Comparison of ENCODE assay signal across 8 cellular contexts in the genomic region with DNA sequence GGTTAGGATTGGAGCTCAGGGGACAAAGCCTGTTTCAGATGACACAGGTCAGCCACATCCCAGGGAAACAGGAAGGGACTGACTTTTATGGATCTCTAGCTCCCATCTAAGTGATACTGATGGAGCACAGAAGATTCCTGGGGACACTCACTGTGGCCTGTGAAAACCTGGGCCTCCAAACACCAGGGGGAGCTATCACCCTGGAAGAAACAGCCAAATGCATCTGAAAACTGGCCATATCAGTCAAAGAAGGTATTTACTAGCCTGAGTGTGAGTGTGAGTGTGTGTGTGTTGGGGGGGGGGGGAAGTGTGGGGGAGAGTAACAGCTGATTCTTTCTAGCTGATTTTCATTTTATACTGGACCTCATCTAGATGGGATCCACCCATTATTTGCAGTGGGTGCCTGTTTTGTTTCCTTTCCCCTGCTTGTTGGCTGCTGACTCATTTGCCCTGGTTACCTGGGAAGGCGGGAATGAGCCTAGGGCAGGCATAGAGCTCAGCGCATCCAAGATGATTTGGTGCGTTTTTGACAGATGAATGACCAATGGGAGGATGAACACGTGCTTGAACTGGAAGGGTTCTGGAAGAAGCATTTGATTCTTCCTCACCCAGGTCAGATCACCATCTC.
DNase-seq lines count a peak whose midpoint lies in the region; ATAC-seq and TF ChIP-seq lines count a peak whose summit lies in the region.

No MANE protein-coding gene starts in this region.

- intact Hi-C loops in head of caudate nucleus (cut with DNase I) (no loop called here), sciatic nerve (cut with DNase I) (loop anchor here (5.0 kb wide), 1 partner anchor 271 kb away; no protein-coding TSS in a partner anchor)

- H3K4me3 ChIP-seq in GM12865 (ENCODE audit: low read depth, low read length) (no peak overlapping the region), MM.1S (ENCODE audit: low read length) (no peak overlapping the region), WI38 (ENCODE audit: low read depth, low read length) (no peak overlapping the region)
- H3K4me3 ChIP-seq in effector memory CD4-positive, alpha-beta T cell (ENCODE audit: insufficient read depth, low read depth, low read length, poor library complexity, severe bottlenecking): no peak overlapping the region

- in situ Hi-C loops in ACHN (cut with HindIII; ENCODE audit: low pct_ligation_motif_present, low pct_unique_long_range_greater_than_20kb, low sequenced_read_pairs): no loop called here

- no peaks in the 10 kb centered on the region for H3K9me2 ChIP-seq in MM.1S (replicated peaks; ENCODE audit: insufficient read depth, low read length)

- ATAC-seq in sciatic nerve (peak; percentile 38), HG02981 (IDR thresholded peaks at IDR 0.05; ENCODE audit: unreplicated experiment) (no peak)

- DNase-seq in ACHN (peak; percentile 48), GM12865 (ENCODE audit: low read depth) (peak; percentile 67), MM.1S (peak; percentile 61), head of caudate nucleus (peak in 38 of 42 donors; percentile 33 to 91 (median 74)), sciatic nerve (ENCODE audit: low spot score) (peak; percentile 64)
- DNase-seq in effector memory CD4-positive, alpha-beta T cell: no peak

- H3K4me1 ChIP-seq in MM.1S (ENCODE audit: low read length): no peaks in the 10 kb centered on the region
- no peaks in the 10 kb centered on the region for H3K4me1 ChIP-seq in effector memory CD4-positive, alpha-beta T cell (ENCODE audit: control insufficient read depth, insufficient read depth, low read length, poor library complexity, severe bottlenecking)

- no peaks in the 10 kb centered on the region for H3K9me3 ChIP-seq in MM.1S (replicated peaks; ENCODE audit: insufficient read depth, low read length)
- H3K9me3 ChIP-seq in effector memory CD4-positive, alpha-beta T cell (ENCODE audit: control insufficient read depth, low read length): no peaks in the 10 kb centered on the region

- no peak overlapping the region for H2AFZ ChIP-seq in MM.1S (ENCODE audit: low read length)

- no peaks in the 10 kb centered on the region for H3K36me3 ChIP-seq in MM.1S (replicated peaks; ENCODE audit: insufficient read depth, low read length)
- H3K36me3 ChIP-seq in effector memory CD4-positive, alpha-beta T cell (ENCODE audit: control insufficient read depth, insufficient read depth, low read length): no peaks in the 10 kb centered on the region

- H3K4me2 ChIP-seq in MM.1S (ENCODE audit: low read depth, low read length): no peak overlapping the region

- H3K9ac ChIP-seq in MM.1S (ENCODE audit: low read length): no peak overlapping the region

- H3F3A ChIP-seq in MM.1S (ENCODE audit: insufficient read depth, low read length): no peaks in the 10 kb centered on the region

- TF ChIP-seq CTCF in GM12865 (IDR thresholded peaks at IDR 0.05; ENCODE audit: insufficient read depth, low read depth, low read length, missing control alignments) (peak; percentile 72), MM.1S (IDR thresholded peaks at IDR 0.05; ENCODE audit: low read length) (peak; percentile 80), WI38 (IDR thresholded peaks at IDR 0.05; ENCODE audit: low read depth, low read length) (peak; percentile 21; the same call in 1 of the 2 replicates)

- H4K20me1 ChIP-seq in MM.1S (ENCODE audit: insufficient read depth, low read length): no peaks in the 10 kb centered on the region

- H3K27me3 ChIP-seq in MM.1S (replicated peaks; ENCODE audit: insufficient read depth, low read length): no peaks in the 10 kb centered on the region
- no peaks in the 10 kb centered on the region for H3K27me3 ChIP-seq in effector memory CD4-positive, alpha-beta T cell (replicated peaks; ENCODE audit: control insufficient read depth, insufficient read depth, low read length, poor library complexity, severe bottlenecking)

- H3K79me2 ChIP-seq in MM.1S (ENCODE audit: low read length): no peaks in the 10 kb centered on the region

- H3K27ac ChIP-seq in MM.1S (ENCODE audit: low read length): no peak overlapping the region
- H3K27ac ChIP-seq in effector memory CD4-positive, alpha-beta T cell (ENCODE audit: insufficient read depth, low read length, poor library complexity, severe bottlenecking): no peak overlapping the region

Comparison
In these comparisons a context has a peak if more than half of its experiments do, and no peak if none do; other contexts are left out.
1. DNase-seq: peak in ACHN (single experiment), GM12865 (single experiment), MM.1S (single experiment), head of caudate nucleus (38 of 42) and sciatic nerve (single experiment); none in effector memory CD4-positive, alpha-beta T cell (0 of 3).
2. CTCF ChIP-seq: peak in every context shown above with its lines; median percentile 80 in MM.1S; 72 in GM12865; 21 in WI38.